In the genomic region with DNA sequence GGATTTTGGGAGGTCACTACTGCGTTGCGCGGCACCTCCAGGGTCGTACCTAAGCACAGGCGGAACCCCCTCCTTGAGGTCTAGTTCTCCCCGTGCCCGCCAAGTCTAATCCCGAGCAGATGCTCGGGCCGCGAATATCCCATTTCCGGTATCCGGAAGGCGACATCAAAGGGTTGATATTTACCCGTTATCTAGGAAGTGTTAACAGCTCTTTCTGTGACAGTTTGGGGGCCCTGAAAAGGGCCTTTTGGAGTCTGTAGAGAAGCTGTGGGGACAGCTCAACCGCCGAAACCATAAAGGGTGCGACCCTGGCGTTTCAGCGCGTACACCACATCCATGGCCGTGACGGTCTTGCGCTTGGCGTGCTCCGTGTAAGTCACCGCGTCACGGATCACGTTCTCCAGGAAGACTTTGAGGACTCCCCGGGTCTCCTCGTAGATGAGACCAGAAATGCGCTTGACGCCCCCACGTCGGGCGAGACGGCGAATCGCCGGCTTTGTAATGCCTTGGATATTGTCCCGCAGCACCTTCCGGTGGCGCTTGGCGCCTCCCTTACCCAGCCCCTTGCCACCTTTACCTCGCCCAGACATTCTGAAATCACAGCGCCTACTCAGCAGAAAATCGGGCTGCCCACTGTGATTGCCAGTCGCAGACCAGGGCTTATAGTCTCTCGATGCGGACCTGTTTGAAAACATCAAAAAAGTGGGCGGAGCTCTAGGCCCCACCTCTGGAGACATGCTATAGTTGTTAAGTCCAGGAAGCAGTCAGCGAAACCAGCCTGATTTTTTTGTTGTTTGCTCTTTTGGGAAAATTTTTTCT, we compare ENCODE assay signal across 1 cellular context.
TF ChIP-seq lines count a peak whose summit lies in the region.

No MANE protein-coding gene starts in this region.

TF ChIP-seq in HepG2, 621 proteins besides CTCF, POLR2A, EP300 and RAD21 (continued from another document and continues in another):
- TF ChIP-seq ZBTB34 (CRISPR knock-in tag; IDR thresholded peaks at IDR 0.05) = peak; percentile 47; the same call in 1 of the 2 replicates
- TF ChIP-seq ZFP1 (CRISPR knock-in tag; IDR thresholded peaks at IDR 0.05) = no peak
- TF ChIP-seq ZNF552 (CRISPR knock-in tag; IDR thresholded peaks at IDR 0.05; ENCODE audit: borderline replicate concordance) = no peak
- TF ChIP-seq, protein P1, sequence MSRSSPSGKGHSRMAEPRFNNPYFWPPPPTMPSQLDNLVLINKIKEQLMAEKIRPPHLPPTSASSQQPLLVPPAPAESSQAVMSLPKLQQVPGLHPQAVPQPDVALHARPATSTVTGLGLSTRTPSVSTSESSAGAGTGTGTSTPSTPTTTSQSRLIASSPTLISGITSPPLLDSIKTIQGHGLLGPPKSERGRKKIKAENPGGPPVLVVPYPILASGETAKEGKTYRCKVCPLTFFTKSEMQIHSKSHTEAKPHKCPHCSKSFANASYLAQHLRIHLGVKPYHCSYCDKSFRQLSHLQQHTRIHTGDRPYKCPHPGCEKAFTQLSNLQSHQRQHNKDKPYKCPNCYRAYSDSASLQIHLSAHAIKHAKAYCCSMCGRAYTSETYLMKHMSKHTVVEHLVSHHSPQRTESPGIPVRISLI (CRISPR knock-in tag; IDR thresholded peaks at IDR 0.05; ENCODE audit: borderline replicate concordance) = no peak
- peak; percentile 65; the same call in 1 of the 2 replicates for TF ChIP-seq ZNF563 (CRISPR knock-in tag; IDR thresholded peaks at IDR 0.05)
- no peak for TF ChIP-seq GMEB2 (CRISPR knock-in tag; IDR thresholded peaks at IDR 0.05; ENCODE audit: low read depth)
- TF ChIP-seq ZBTB2 (CRISPR knock-in tag; IDR thresholded peaks at IDR 0.05; ENCODE audit: low read depth) = peak; percentile 53; the same call in 1 of the 2 replicates
- peak; percentile 64; the same call in 1 of the 2 replicates for TF ChIP-seq ZNF768 (CRISPR knock-in tag; IDR thresholded peaks at IDR 0.05)
- no peak for TF ChIP-seq CC2D1A (CRISPR knock-in tag; IDR thresholded peaks at IDR 0.05)
- no peak for TF ChIP-seq ZBTB7B (CRISPR knock-in tag; IDR thresholded peaks at IDR 0.05)
- no peak for TF ChIP-seq HOXA7 (CRISPR knock-in tag; IDR thresholded peaks at IDR 0.05)
- TF ChIP-seq, protein P2, sequence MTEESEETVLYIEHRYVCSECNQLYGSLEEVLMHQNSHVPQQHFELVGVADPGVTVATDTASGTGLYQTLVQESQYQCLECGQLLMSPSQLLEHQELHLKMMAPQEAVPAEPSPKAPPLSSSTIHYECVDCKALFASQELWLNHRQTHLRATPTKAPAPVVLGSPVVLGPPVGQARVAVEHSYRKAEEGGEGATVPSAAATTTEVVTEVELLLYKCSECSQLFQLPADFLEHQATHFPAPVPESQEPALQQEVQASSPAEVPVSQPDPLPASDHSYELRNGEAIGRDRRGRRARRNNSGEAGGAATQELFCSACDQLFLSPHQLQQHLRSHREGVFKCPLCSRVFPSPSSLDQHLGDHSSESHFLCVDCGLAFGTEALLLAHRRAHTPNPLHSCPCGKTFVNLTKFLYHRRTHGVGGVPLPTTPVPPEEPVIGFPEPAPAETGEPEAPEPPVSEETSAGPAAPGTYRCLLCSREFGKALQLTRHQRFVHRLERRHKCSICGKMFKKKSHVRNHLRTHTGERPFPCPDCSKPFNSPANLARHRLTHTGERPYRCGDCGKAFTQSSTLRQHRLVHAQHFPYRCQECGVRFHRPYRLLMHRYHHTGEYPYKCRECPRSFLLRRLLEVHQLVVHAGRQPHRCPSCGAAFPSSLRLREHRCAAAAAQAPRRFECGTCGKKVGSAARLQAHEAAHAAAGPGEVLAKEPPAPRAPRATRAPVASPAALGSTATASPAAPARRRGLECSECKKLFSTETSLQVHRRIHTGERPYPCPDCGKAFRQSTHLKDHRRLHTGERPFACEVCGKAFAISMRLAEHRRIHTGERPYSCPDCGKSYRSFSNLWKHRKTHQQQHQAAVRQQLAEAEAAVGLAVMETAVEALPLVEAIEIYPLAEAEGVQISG (CRISPR knock-in tag; IDR thresholded peaks at IDR 0.05) = peak; percentile 72
- no peak for TF ChIP-seq ZNF20 (CRISPR knock-in tag; IDR thresholded peaks at IDR 0.05)
- TF ChIP-seq NR2C2 (CRISPR knock-in tag; IDR thresholded peaks at IDR 0.05; ENCODE audit: borderline replicate concordance) = no peak
- TF ChIP-seq, protein P3, sequence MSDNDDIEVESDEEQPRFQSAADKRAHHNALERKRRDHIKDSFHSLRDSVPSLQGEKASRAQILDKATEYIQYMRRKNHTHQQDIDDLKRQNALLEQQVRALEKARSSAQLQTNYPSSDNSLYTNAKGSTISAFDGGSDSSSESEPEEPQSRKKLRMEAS (IDR thresholded peaks at IDR 0.05) = no peak; the same call in 1 of the 2 replicates
- no peak for TF ChIP-seq ZNF724P (CRISPR knock-in tag; IDR thresholded peaks at IDR 0.05; ENCODE audit: borderline replicate concordance)
- TF ChIP-seq ZNF557 (CRISPR knock-in tag; IDR thresholded peaks at IDR 0.05) = 0 out of 2 replicates have a peak, but pooled peaks have one; percentile 25
- peak; percentile 74; the same call in 1 of the 2 replicates for TF ChIP-seq ZNF670 (CRISPR knock-in tag; IDR thresholded peaks at IDR 0.05; ENCODE audit: borderline replicate concordance)
- TF ChIP-seq SMC3 (IDR thresholded peaks at IDR 0.05; ENCODE audit: low read length) = no peak
- TF ChIP-seq KLF9 (CRISPR knock-in tag; IDR thresholded peaks at IDR 0.05; ENCODE audit: low read depth) = peak; percentile 92
- TF ChIP-seq NR2F2 (IDR thresholded peaks at IDR 0.05; ENCODE audit: borderline replicate concordance, low read depth) = peak; percentile 38; the same call in 1 of the 2 replicates
- no peak for TF ChIP-seq RARG (CRISPR knock-in tag; IDR thresholded peaks at IDR 0.05; ENCODE audit: low read depth)
- TF ChIP-seq HNF4G (IDR thresholded peaks at IDR 0.05; ENCODE audit: borderline replicate concordance, low read depth, low read length) = 0 out of 2 replicates have a peak, but pooled peaks have one; percentile 32
- no peak for TF ChIP-seq HNF4G (CRISPR knock-in tag; IDR thresholded peaks at IDR 0.05; ENCODE audit: borderline replicate concordance, low read depth)
- TF ChIP-seq ZBTB8A (CRISPR knock-in tag; IDR thresholded peaks at IDR 0.05; ENCODE audit: borderline replicate concordance, low read depth) = no peak
- TF ChIP-seq CBX1 (IDR thresholded peaks at IDR 0.05; ENCODE audit: low read depth) = peak; percentile 32
- TF ChIP-seq NPAS2 (CRISPR knock-in tag; IDR thresholded peaks at IDR 0.05; ENCODE audit: borderline replicate concordance) = no peak
- TF ChIP-seq SMARCC2 (IDR thresholded peaks at IDR 0.05) = no peak
- TF ChIP-seq KAT8 (CRISPR knock-in tag; IDR thresholded peaks at IDR 0.05) = peak; percentile 72
- peak; percentile 50; the same call in 1 of the 2 replicates for TF ChIP-seq SOX5 (CRISPR knock-in tag; IDR thresholded peaks at IDR 0.05; ENCODE audit: borderline replicate concordance)
- TF ChIP-seq ZNF484 (CRISPR knock-in tag; IDR thresholded peaks at IDR 0.05; ENCODE audit: borderline replicate concordance, low read depth) = no peak
- TF ChIP-seq ZNF546 (CRISPR knock-in tag; conservative IDR thresholded peaks at IDR 0.05) = no peak
- TF ChIP-seq, protein P4, sequence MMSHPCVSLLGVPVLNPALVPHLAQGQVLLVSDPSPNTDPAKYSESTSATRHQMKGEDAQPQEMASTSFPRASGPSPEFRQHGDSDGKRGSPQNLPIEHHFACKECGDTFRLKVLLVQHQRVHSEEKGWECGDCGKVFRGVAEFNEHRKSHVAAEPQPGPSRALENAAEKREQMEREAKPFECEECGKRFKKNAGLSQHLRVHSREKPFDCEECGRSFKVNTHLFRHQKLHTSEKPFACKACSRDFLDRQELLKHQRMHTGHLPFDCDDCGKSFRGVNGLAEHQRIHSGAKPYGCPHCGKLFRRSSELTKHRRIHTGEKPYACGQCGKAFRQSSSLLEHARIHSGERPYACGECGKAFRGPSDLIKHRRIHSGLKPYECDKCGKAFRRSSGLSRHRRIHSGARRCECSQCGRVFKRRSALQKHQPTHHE (CRISPR knock-in tag; IDR thresholded peaks at IDR 0.05; ENCODE audit: borderline replicate concordance) = no peak
- TF ChIP-seq YEATS4 (CRISPR knock-in tag; IDR thresholded peaks at IDR 0.05; ENCODE audit: borderline replicate concordance) = peak; percentile 43; the same call in 1 of the 2 replicates
- no peak for TF ChIP-seq SOX6 (IDR thresholded peaks at IDR 0.05)
- TF ChIP-seq SOX6 (CRISPR knock-in tag; IDR thresholded peaks at IDR 0.05) = peak; percentile 54; the same call in 1 of the 2 replicates
- no peak; the same call in 1 of the 2 replicates for TF ChIP-seq GABPA (IDR thresholded peaks at IDR 0.05; ENCODE audit: low read depth, low read length)
- TF ChIP-seq GABPA (CRISPR knock-in tag; IDR thresholded peaks at IDR 0.05; ENCODE audit: low read depth) = peak; percentile 75
- TF ChIP-seq ZSCAN30 (CRISPR knock-in tag; IDR thresholded peaks at IDR 0.05) = peak; percentile 69; the same call in 1 of the 2 replicates
- no peak for TF ChIP-seq SOX13 (IDR thresholded peaks at IDR 0.05)
- peak in 1 of 2 experiments; percentile 72; a peak in 2 of 4 replicates for TF ChIP-seq SOX13 (CRISPR knock-in tag; conservative IDR thresholded peaks at IDR 0.05 in 1 of 2, IDR thresholded peaks at IDR 0.05 in 1 of 2)
- TF ChIP-seq ZNF512 (CRISPR knock-in tag; IDR thresholded peaks at IDR 0.05) = no peak
- peak; percentile 43 for TF ChIP-seq KMT2A (CRISPR knock-in tag; IDR thresholded peaks at IDR 0.05)
- TF ChIP-seq ZNF367 (CRISPR knock-in tag; IDR thresholded peaks at IDR 0.05; ENCODE audit: borderline replicate concordance) = no peak; the same call in 1 of the 2 replicates
- TF ChIP-seq KDM6A (CRISPR knock-in tag; IDR thresholded peaks at IDR 0.05; ENCODE audit: low read depth) = no peak
- TF ChIP-seq MTF2 (CRISPR knock-in tag; IDR thresholded peaks at IDR 0.05; ENCODE audit: borderline replicate concordance) = no peak
- no peak for TF ChIP-seq GZF1 (CRISPR knock-in tag; IDR thresholded peaks at IDR 0.05)
- TF ChIP-seq EHMT2 (IDR thresholded peaks at IDR 0.05; ENCODE audit: borderline replicate concordance, low read depth, low read length) = no peak
- TF ChIP-seq ZNF18 (CRISPR knock-in tag; IDR thresholded peaks at IDR 0.05; ENCODE audit: insufficient replicate concordance) = peak; percentile 61
- TF ChIP-seq ZNF34 (CRISPR knock-in tag; IDR thresholded peaks at IDR 0.05; ENCODE audit: borderline replicate concordance) = no peak
- no peak for TF ChIP-seq ZNF251 (CRISPR knock-in tag; IDR thresholded peaks at IDR 0.05)
